9 cellular contexts compared by ENCODE assay signal in the genomic region with DNA sequence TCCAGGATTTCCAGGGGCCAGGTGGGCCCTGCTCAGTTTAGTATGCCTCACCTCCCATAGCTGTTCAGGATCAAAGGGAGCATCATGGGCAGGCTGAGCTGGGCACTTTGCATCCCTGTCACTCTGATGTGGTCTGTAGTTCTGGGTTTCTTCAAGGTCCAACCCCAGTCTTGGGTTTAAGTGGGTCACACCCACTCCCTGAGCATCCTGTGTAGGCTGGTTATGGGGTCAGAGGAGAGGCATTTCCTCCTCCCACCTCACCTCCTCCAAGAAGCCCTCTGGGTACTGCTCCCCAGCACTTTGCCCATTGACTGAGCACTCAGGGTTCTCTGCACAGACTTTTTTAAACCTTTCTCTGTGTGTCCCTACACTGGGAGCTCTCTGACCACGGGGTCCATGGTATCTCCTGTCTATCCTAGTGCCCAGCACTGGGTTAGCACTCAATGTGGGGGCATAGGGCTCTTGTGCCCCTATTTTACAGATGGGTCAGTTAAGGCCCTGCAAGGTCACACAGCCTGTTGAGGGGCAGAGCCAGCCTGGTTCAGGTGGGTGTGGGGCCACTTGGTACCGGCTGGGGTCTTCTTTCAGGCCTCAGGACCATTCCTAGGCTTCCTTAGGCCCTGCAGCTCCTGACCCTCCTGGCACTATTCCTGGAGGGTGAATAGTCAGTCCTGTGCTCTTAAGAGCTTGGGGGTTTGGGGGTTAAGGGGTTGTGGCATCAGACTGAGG. TPM values are rescaled to one million over a fixed set of nuclear protein-coding genes. Genes with fewer than 3 reads are reported as not detected.
DNase-seq lines count a peak whose midpoint lies in the region; ATAC-seq and TF ChIP-seq lines count a peak whose summit lies in the region.
"Had no signal": no experiment of that assay in that cellular context is flagged by ENCODE, and none has a peak within 500 bp of the region (broad histone marks: within the 10 kb centered on the region; RNA-seq: fewer than 3 reads in every experiment).

No MANE protein-coding gene starts in this region.

- no peak overlapping the region for H2BK5ac ChIP-seq in mesenchymal stem cell (ENCODE audit: low read depth, low read length, poor library complexity, severe bottlenecking)

- peak overlapping the region; percentile 72 for H3K27ac ChIP-seq in mesenchymal stem cell (ENCODE audit: low read length, poor library complexity, severe bottlenecking)
- H3K27ac ChIP-seq in transverse colon: peak overlapping the region; percentile 78 to 90 (median 85)

- no peak for TF ChIP-seq CTCF in activated B cell treated with CpG ODN at 0.5 μM for 24 hours (IDR thresholded peaks at IDR 0.05)
- TF ChIP-seq CTCF in transverse colon (IDR thresholded peaks at IDR 0.05): no peak

- ATAC-seq in activated B cell treated with CpG ODN at 0.5 μM for 24 hours (ENCODE audit: low read depth): no peak
- no peak for ATAC-seq in GM21447 (IDR thresholded peaks at IDR 0.05; ENCODE audit: unreplicated experiment)
- no peak for ATAC-seq in HG02973 (IDR thresholded peaks at IDR 0.05; ENCODE audit: unreplicated experiment)

- no peak for DNase-seq in activated naive CD4-positive, alpha-beta T cell treated with Interleukin-2 at 50 U/mL for 16 hours
- no peak for DNase-seq in activated B cell treated with CpG ODN at 0.5 μM for 24 hours
- no peak for DNase-seq in mesenchymal stem cell
- no peak for DNase-seq in transverse colon
- DNase-seq in cerebellum (ENCODE audit: low spot score): no peak
- DNase-seq: NCI-H1417 had no signal

- peak overlapping the region; percentile 75 for H3K4me3 Mint-ChIP-seq in activated naive CD4-positive, alpha-beta T cell treated with anti-CD3 and anti-CD28 coated beads, Interleukin-2, amount 50 U/mL, for 24 hours
- H3K4me3 Mint-ChIP-seq in activated B cell treated with CpG ODN at 0.5 μM for 24 hours: peak overlapping the region; percentile 77

- CTCF ChIA-PET in activated B cell treated with CpG ODN at 0.5 μM for 24 hours (lab: Charles Lee): interaction anchor here (1.0 to 6.7 kb wide), 5 partner anchors 13 to 99 kb away, joined by 3 to 101 read pairs (median 5); no protein-coding TSS in a partner anchor

- H2BK12ac ChIP-seq in mesenchymal stem cell (ENCODE audit: low read length in 2 of 2): no peak overlapping the region

- H3K4ac ChIP-seq in mesenchymal stem cell (ENCODE audit: low read depth in 1 of 2, low read length in 2 of 2): no peak overlapping the region

- no peak overlapping the region for H4K8ac ChIP-seq in mesenchymal stem cell (ENCODE audit: low read length)

- no peaks in the 10 kb centered on the region for H3K27me3 ChIP-seq in mesenchymal stem cell (ENCODE audit: control insufficient read depth in 1 of 2, insufficient read depth in 1 of 2, low read length in 2 of 2)
- H3K27me3 ChIP-seq in transverse colon: no peaks in the 10 kb centered on the region

- no peak overlapping the region for H2AFZ ChIP-seq in mesenchymal stem cell (ENCODE audit: low read depth, low read length)

- no peaks in the 10 kb centered on the region for H3K9me3 Mint-ChIP-seq in activated naive CD4-positive, alpha-beta T cell treated with anti-CD3 and anti-CD28 coated beads, Interleukin-2, amount 50 U/mL, for 24 hours
- H3K9me3 Mint-ChIP-seq in activated B cell treated with CpG ODN at 0.5 μM for 24 hours: no peaks in the 10 kb centered on the region

- H2BK15ac ChIP-seq in mesenchymal stem cell (ENCODE audit: low read depth, poor library complexity, severe bottlenecking): no peak overlapping the region

- peak overlapping the region in 1 of 2 experiments; percentile 40 for H3K18ac ChIP-seq in mesenchymal stem cell (ENCODE audit: low read depth in 1 of 2, low read length in 2 of 2)

- WGBS in mesenchymal stem cell: 83% methylated on average over 2 of the region's 2 CpGs
- 63 to 100% methylated on average over 1 to 2 of the region's 2 CpGs for WGBS in transverse colon (ENCODE audit: low coverage in 1 of 2), 2 donors

- H3K4me1 ChIP-seq in mesenchymal stem cell (ENCODE audit: control insufficient read depth, insufficient read depth, low read depth, low read length) (peaks cover 91% of the 10 kb centered on the region), transverse colon (peaks cover 13 to 42% (median 34%) of the 10 kb centered on the region in 4 donors)

- H3K9me3 ChIP-seq in mesenchymal stem cell (ENCODE audit: control insufficient read depth, low read length): no peaks in the 10 kb centered on the region
- H3K9me3 ChIP-seq in transverse colon: no peaks in the 10 kb centered on the region

- H3K14ac ChIP-seq in mesenchymal stem cell (ENCODE audit: low read length in 2 of 2): no peak overlapping the region

- H2BK120ac ChIP-seq in mesenchymal stem cell (ENCODE audit: low read depth, low read length): no peak overlapping the region

- peak overlapping the region; percentile 91 for H3K9ac ChIP-seq in mesenchymal stem cell (ENCODE audit: low read length)

- no peak overlapping the region for H3K23ac ChIP-seq in mesenchymal stem cell (ENCODE audit: low read length in 2 of 2)

- no peak overlapping the region for H4K91ac ChIP-seq in mesenchymal stem cell (ENCODE audit: low read length)

- no peaks in the 10 kb centered on the region for H3K36me3 Mint-ChIP-seq in activated naive CD4-positive, alpha-beta T cell treated with anti-CD3 and anti-CD28 coated beads, Interleukin-2, amount 50 U/mL, for 24 hours
- peaks cover 8% of the 10 kb centered on the region for H3K36me3 Mint-ChIP-seq in activated B cell treated with CpG ODN at 0.5 μM for 24 hours (ENCODE audit: low read depth)

- POLR2A ChIA-PET in activated B cell treated with CpG ODN at 0.5 μM for 24 hours (lab: Charles Lee): interaction anchor here (0.9 to 17.0 kb wide), 10 partner anchors 9 to 106 kb away, joined by 3 to 676 read pairs (median 4); partner anchors contain the start of genes CXXC5 and UBE2D2

- intact Hi-C loops in activated B cell treated with CpG ODN at 0.5 μM for 24 hours (cut with micrococcal nuclease): no loop called here
- intact Hi-C loops in transverse colon (cut with DNase I; ENCODE audit: low total_unique reads): no loop called here

- no peak overlapping the region for H3K4me2 ChIP-seq in mesenchymal stem cell (ENCODE audit: low read length, poor library complexity, severe bottlenecking)

- no peak overlapping the region for H3K27ac Mint-ChIP-seq in activated naive CD4-positive, alpha-beta T cell treated with anti-CD3 and anti-CD28 coated beads, Interleukin-2, amount 50 U/mL, for 24 hours
- H3K27ac Mint-ChIP-seq in activated B cell treated with CpG ODN at 0.5 μM for 24 hours: peak overlapping the region; percentile 96

- H3K79me1 ChIP-seq in mesenchymal stem cell (replicated peaks; ENCODE audit: low read length, poor library complexity, severe bottlenecking): no peaks in the 10 kb centered on the region

- H3K36me3 ChIP-seq in mesenchymal stem cell (ENCODE audit: control insufficient read depth in 1 of 2, insufficient read depth in 2 of 2, low read depth in 1 of 2, low read length in 2 of 2) (peaks cover 9 to 78% of the 10 kb centered on the region in 2 experiments), transverse colon (no peaks in the 10 kb centered on the region)

- H3K4me3 ChIP-seq in mesenchymal stem cell (ENCODE audit: insufficient read depth in 1 of 2, low read depth in 1 of 2, low read length in 2 of 2) (peak overlapping the region in 1 of 2 experiments; percentile 76), transverse colon (no peak overlapping the region)

- no peak for TF ChIP-seq POLR2A in transverse colon (IDR thresholded peaks at IDR 0.05)

- no peaks in the 10 kb centered on the region for H3K27me3 Mint-ChIP-seq in activated naive CD4-positive, alpha-beta T cell treated with anti-CD3 and anti-CD28 coated beads, Interleukin-2, amount 50 U/mL, for 24 hours
- H3K27me3 Mint-ChIP-seq in activated B cell treated with CpG ODN at 0.5 μM for 24 hours: no peaks in the 10 kb centered on the region

- peaks cover 26% of the 10 kb centered on the region for H3K4me1 Mint-ChIP-seq in activated naive CD4-positive, alpha-beta T cell treated with anti-CD3 and anti-CD28 coated beads, Interleukin-2, amount 50 U/mL, for 24 hours
- peaks cover 95% of the 10 kb centered on the region for H3K4me1 Mint-ChIP-seq in activated B cell treated with CpG ODN at 0.5 μM for 24 hours

- H2AK5ac ChIP-seq in mesenchymal stem cell (ENCODE audit: low read length, severe bottlenecking): peak overlapping the region; percentile 14

- TF ChIP-seq EP300 in transverse colon (IDR thresholded peaks at IDR 0.05; ENCODE audit: low read depth): no peak

- in situ Hi-C loops in transverse colon (cut with MboI; ENCODE audit: low pct_ligation_motif_present in 1 of 4, low pct_unique_long_range_greater_than_20kb in 1 of 4, low sequenced_read_pairs in 3 of 4): no loop called here

RNA-seq across cellular contexts. Expression of gene CXXC5, which starts 19.0 kb away (rescaled TPM):
- total RNA-seq in activated B cell treated with CpG ODN at 0.5 μM for 24 hours (94.9 and 115 TPM in 2 replicates), transverse colon (10 to 100 TPM; 26.5 to 50.7 (median 36.2) TPM), cerebellum (76.6 TPM)
- 75.1 TPM for polyA plus RNA-seq in mesenchymal stem cell (2013, experiment 1 of 2)
- 76.7 TPM for polyA plus RNA-seq in mesenchymal stem cell (2013, experiment 2 of 2)
